23 cellular contexts compared by ENCODE assay signal in genomic region chr4:57097711-57098110, GRCh38. TPM values are rescaled to one million over a fixed set of nuclear protein-coding genes. Genes with fewer than 3 reads are reported as not detected.
DNase-seq lines count a peak whose midpoint lies in the region; ATAC-seq and TF ChIP-seq lines count a peak whose summit lies in the region.
"Had no signal": no experiment of that assay in that cellular context is flagged by ENCODE, and none has a peak within 500 bp of the region (broad histone marks: within the 10 kb centered on the region; RNA-seq: fewer than 3 reads in every experiment).

No MANE protein-coding gene starts in this region.

- TF ChIP-seq POLR2A in suprapubic skin (IDR thresholded peaks at IDR 0.05), result no peak

- intact Hi-C loops in Caco-2 (cut with micrococcal nuclease; ENCODE audit: unreplicated experiment), result no loop called here

- no peaks in the 10 kb centered on the region for H3K9me3 ChIP-seq in suprapubic skin
- H3K9me3 ChIP-seq in Caco-2, result no peaks in the 10 kb centered on the region
- H3K9me3 ChIP-seq: body of pancreas had no signal

- TF ChIP-seq EP300 in suprapubic skin (IDR thresholded peaks at IDR 0.05), result no peak

- DNase-seq in HFFc6, result no peak
- no peak for DNase-seq in coronary artery (ENCODE audit: low spot score)
- DNase-seq in suprapubic skin (ENCODE audit: low spot score in 2 of 2), result no peak
- DNase-seq in Caco-2, result no peak
- DNase-seq in NCI-H2171 treated with DMSO at 0.1 percent for 48 hours (lab: John Stamatoyannopoulos, UW), result no peak
- DNase-seq: activated CD8-positive, alpha-beta T cell treated with anti-CD3 and anti-CD28 coated beads for 36 hours; activated naive CD4-positive, alpha-beta T cell treated with anti-CD3 and anti-CD28 coated beads, Interleukin-2, amount 10 ng/mL, durations not matched to agents 7 days and 5 days; activated T-cell treated with anti-CD3 and anti-CD28 coated beads, Interleukin-2, amount 50 U/mL, for 4 hours; body of pancreas; CD4-positive, CD25-positive, alpha-beta regulatory T cell; glutamatergic neuron; GM23248; Kasumi-1; midbrain; NCI-H1092; NCI-H69; OCI-M1; stimulated activated CD4-positive, alpha-beta T cell treated with anti-CD3 and anti-CD28 coated beads, Interleukin-2, amount 100 ng/mL, for 48 hours had no signal

- POLR2A ChIA-PET in Caco-2 (lab: Charles Lee), result no interaction called here

- H3K36me3 ChIP-seq in suprapubic skin (no peaks in the 10 kb centered on the region), Caco-2 (ENCODE audit: control insufficient read depth, insufficient read depth, low read length) (no peaks in the 10 kb centered on the region)

- ATAC-seq in GM18873 (IDR thresholded peaks at IDR 0.05; ENCODE audit: low FRiP score, unreplicated experiment), result no peak
- no peak for ATAC-seq in HG02763 (IDR thresholded peaks at IDR 0.05; ENCODE audit: unreplicated experiment)
- ATAC-seq: activated CD8-positive, alpha-beta T cell treated with anti-CD3 and anti-CD28 coated beads for 36 hours; activated T-cell treated with anti-CD3 and anti-CD28 coated beads, Interleukin-2, amount 50 U/mL, for 4 hours; body of pancreas; esophagus mucosa had no signal

- H3K9me3 Mint-ChIP-seq in HFFc6 (no peaks in the 10 kb centered on the region), nephron (no peaks in the 10 kb centered on the region), Caco-2 (ENCODE audit: unreplicated experiment) (no peaks in the 10 kb centered on the region)
- H3K9me3 Mint-ChIP-seq: activated CD8-positive, alpha-beta T cell treated with anti-CD3 and anti-CD28 coated beads for 36 hours; activated naive CD4-positive, alpha-beta T cell treated with anti-CD3 and anti-CD28 coated beads, Interleukin-2, amount 10 ng/mL, durations not matched to agents 7 days and 5 days; activated T-cell treated with anti-CD3 and anti-CD28 coated beads, Interleukin-2, amount 50 U/mL, for 4 hours; CD4-positive, CD25-positive, alpha-beta regulatory T cell; WTC11 had no signal

- TF ChIP-seq CTCF in HFFc6 (IDR thresholded peaks at IDR 0.05) (no peak), coronary artery (IDR thresholded peaks at IDR 0.05) (no peak), nephron (IDR thresholded peaks at IDR 0.05; ENCODE audit: unreplicated experiment in 3 of 3) (no peak), suprapubic skin (IDR thresholded peaks at IDR 0.05) (no peak), Caco-2 (IDR thresholded peaks at IDR 0.05; ENCODE audit: insufficient read depth in 1 of 2, low read depth in 1 of 2, low read length in 1 of 2, severe bottlenecking in 1 of 2, unreplicated experiment in 1 of 2) (no peak)

- BruUV-seq in Caco-2 (replicated peaks; lab: Mats Ljungman, UMichigan), result no TSS peak

- H3K27ac ChIP-seq in coronary artery (peak overlapping the region; percentile 86 to 98), suprapubic skin (peak overlapping the region; percentile 56)
- H3K27ac ChIP-seq: body of pancreas had no signal

- WGBS in suprapubic skin, result 81% methylated on average over 2 of the region's 2 CpGs

- H3K27ac Mint-ChIP-seq in HFFc6 (peak overlapping the region; percentile 62), nephron (peak overlapping the region; percentile 95 to 97 (median 96)), Caco-2 (ENCODE audit: unreplicated experiment) (no peak overlapping the region)
- H3K27ac Mint-ChIP-seq: activated CD8-positive, alpha-beta T cell treated with anti-CD3 and anti-CD28 coated beads for 36 hours; activated naive CD4-positive, alpha-beta T cell treated with anti-CD3 and anti-CD28 coated beads, Interleukin-2, amount 10 ng/mL, durations not matched to agents 7 days and 5 days; CD4-positive, CD25-positive, alpha-beta regulatory T cell; WTC11 had no signal

- CTCF ChIA-PET in Caco-2 (lab: Charles Lee), result no interaction called here

- H3K27me3 Mint-ChIP-seq in HFFc6 (ENCODE audit: insufficient read depth), result no peaks in the 10 kb centered on the region; the same call in 1 of the 2 replicates
- H3K27me3 Mint-ChIP-seq in nephron (ENCODE audit: low read depth), result no peaks in the 10 kb centered on the region
- H3K27me3 Mint-ChIP-seq in Caco-2 (ENCODE audit: insufficient read depth, unreplicated experiment), result no peaks in the 10 kb centered on the region
- H3K27me3 Mint-ChIP-seq: activated CD8-positive, alpha-beta T cell treated with anti-CD3 and anti-CD28 coated beads for 36 hours had no signal

- H3K27me3 ChIP-seq in suprapubic skin (no peaks in the 10 kb centered on the region), Caco-2 (replicated peaks; ENCODE audit: control insufficient read depth, insufficient read depth, low read length) (no peaks in the 10 kb centered on the region)
- H3K27me3 ChIP-seq: body of pancreas had no signal

- H3K4me3 ChIP-seq in coronary artery (peak overlapping the region; percentile 15), suprapubic skin (no peak overlapping the region), Caco-2 (ENCODE audit: low read depth, low read length) (no peak overlapping the region)
- H3K4me3 ChIP-seq: body of pancreas, GM23248 had no signal

- peak overlapping the region; percentile 28; the same call in 1 of the 2 replicates for H3K4me3 Mint-ChIP-seq in HFFc6
- H3K4me3 Mint-ChIP-seq in nephron, result peak overlapping the region in 1 of 3 experiments; percentile 9
- H3K4me3 Mint-ChIP-seq in Caco-2 (ENCODE audit: unreplicated experiment), result no peak overlapping the region
- H3K4me3 Mint-ChIP-seq: activated CD8-positive, alpha-beta T cell treated with anti-CD3 and anti-CD28 coated beads for 36 hours; activated naive CD4-positive, alpha-beta T cell treated with anti-CD3 and anti-CD28 coated beads, Interleukin-2, amount 10 ng/mL, durations not matched to agents 7 days and 5 days; activated T-cell treated with anti-CD3 and anti-CD28 coated beads, Interleukin-2, amount 50 U/mL, for 4 hours; CD4-positive, CD25-positive, alpha-beta regulatory T cell; WTC11 had no signal

- H3K4me1 ChIP-seq in suprapubic skin (peaks cover 67% of the 10 kb centered on the region), Caco-2 (peaks cover 21% of the 10 kb centered on the region)

- H3K4me1 Mint-ChIP-seq in HFFc6 (ENCODE audit: low read depth) (peaks cover 99% of the 10 kb centered on the region), nephron (peaks cover 76% of the 10 kb centered on the region), Caco-2 (ENCODE audit: low read depth, unreplicated experiment) (no peaks in the 10 kb centered on the region)
- H3K4me1 Mint-ChIP-seq: activated naive CD4-positive, alpha-beta T cell treated with anti-CD3 and anti-CD28 coated beads, Interleukin-2, amount 10 ng/mL, durations not matched to agents 7 days and 5 days; CD4-positive, CD25-positive, alpha-beta regulatory T cell had no signal

- peaks cover 45% of the 10 kb centered on the region for H3K36me3 Mint-ChIP-seq in HFFc6 (ENCODE audit: low read depth)
- H3K36me3 Mint-ChIP-seq in nephron (ENCODE audit: low read depth), result peaks cover 6% of the 10 kb centered on the region
- no peaks in the 10 kb centered on the region for H3K36me3 Mint-ChIP-seq in Caco-2 (ENCODE audit: insufficient read depth, unreplicated experiment)
- H3K36me3 Mint-ChIP-seq: activated naive CD4-positive, alpha-beta T cell treated with anti-CD3 and anti-CD28 coated beads, Interleukin-2, amount 10 ng/mL, durations not matched to agents 7 days and 5 days; CD4-positive, CD25-positive, alpha-beta regulatory T cell; WTC11 had no signal

RNA-seq across cellular contexts. Expression of gene IGFBP7, which starts 12.5 kb away (rescaled TPM):
- total RNA-seq in HFFc6 (2021; fragmentation: NEBNext Ultra II Directional; extraction: Animal tissue kit (Norgen Biotek cat#: 25700)), result 100 to 1,000 TPM; 464 to 821 (median 485) TPM
- 100 to 1,000 TPM in 3 of 4 donors, 10 to 100 TPM in 1; 85.3 to 152 (median 125) TPM for total RNA-seq in suprapubic skin
- 37.1 and 40.4 TPM in 2 replicates for total RNA-seq in Caco-2 (2022)
- total RNA-seq: activated CD8-positive, alpha-beta T cell treated with anti-CD3 and anti-CD28 coated beads for 36 hours had no signal
